ENCODE assay signal across 16 cellular contexts in the genomic region with DNA sequence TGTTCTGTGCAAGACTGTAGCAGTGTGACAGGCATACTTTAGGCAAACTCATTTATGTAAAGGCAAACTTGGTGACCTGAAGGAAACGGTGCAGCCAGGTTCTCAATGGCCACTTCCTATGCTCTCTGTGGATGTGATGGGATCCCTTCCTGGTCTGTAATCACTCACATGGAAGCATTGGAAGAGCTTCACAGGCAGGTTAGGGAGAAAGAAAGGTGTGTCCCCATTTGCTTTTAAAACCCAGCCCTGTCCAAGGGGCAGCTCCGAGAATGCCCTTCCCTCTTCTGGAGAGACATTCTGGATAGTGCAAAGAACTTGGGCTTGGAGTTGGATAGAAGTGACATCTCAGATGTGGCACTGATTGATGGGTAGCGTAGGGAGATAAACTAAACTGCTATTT. TPM values are rescaled to one million over a fixed set of nuclear protein-coding genes. Genes with fewer than 3 reads are reported as not detected.
A peak's percentile ranks its signal among the peaks of the same experiment; 100 is the strongest.
DNase-seq lines count a peak whose midpoint lies in the region; ATAC-seq and TF ChIP-seq lines count a peak whose summit lies in the region.
"Had no signal": no experiment of that assay in that cellular context is flagged by ENCODE, and none has a peak within 500 bp of the region (broad histone marks: within the 10 kb centered on the region; RNA-seq: fewer than 3 reads in every experiment).

No MANE protein-coding gene starts in this region.

- H3F3A ChIP-seq in GM23338 (replicated peaks; ENCODE audit: low read depth), result no peaks in the 10 kb centered on the region

- TF ChIP-seq CTCF in GM23338 (conservative IDR thresholded peaks at IDR 0.05; ENCODE audit: low read depth in 2 of 2) (no peak), GM13977 (IDR thresholded peaks at IDR 0.05; ENCODE audit: extremely low read depth, insufficient read depth, missing control alignments) (no peak)

- H3K27ac Mint-ChIP-seq in GM23338 (no peak overlapping the region), T-helper 17 cell (peak overlapping the region; percentile 67)
- H3K27ac Mint-ChIP-seq in stimulated activated effector memory CD8-positive, alpha-beta T cell treated with anti-CD3 and anti-CD28 coated beads, Interleukin-12 subunit alpha, Interleukin-12 subunit beta, amount 100 ng/mL, for 72 hours, result peak overlapping the region; percentile 13

- peaks cover 10% of the 10 kb centered on the region for H3K4me1 ChIP-seq in GM23338 (ENCODE audit: insufficient read depth)
- H3K4me1 ChIP-seq: A549 had no signal

- H2AFZ ChIP-seq in GM23338, result no peak overlapping the region

- no peak overlapping the region for H3K4me3 ChIP-seq in GM23338
- H3K4me3 ChIP-seq: A549 had no signal

- no peak for TF ChIP-seq POLR2A in GM18505 (IDR thresholded peaks at IDR 0.05; ENCODE audit: borderline replicate concordance, extremely low read depth, insufficient read depth, insufficient read length)

- peak overlapping the region; percentile 52 for H3K4me2 ChIP-seq in GM23338
- H3K4me2 ChIP-seq: A549 had no signal

- in situ Hi-C loops in GM13977 (cut with MboI; ENCODE audit: low pct_unique_long_range_greater_than_20kb, low sequenced_read_pairs, unreplicated experiment), result no loop called here

- ATAC-seq in GM23338, result no peak; the same call in 2 of the 3 replicates
- ATAC-seq in T-helper 17 cell, result no peak
- ATAC-seq in left colon, result peak; percentile 83
- ATAC-seq in stimulated activated effector memory CD8-positive, alpha-beta T cell treated with anti-CD3 and anti-CD28 coated beads, Interleukin-12 subunit alpha, Interleukin-12 subunit beta, amount 100 ng/mL, for 72 hours, result no peak
- ATAC-seq in GM18505 (IDR thresholded peaks at IDR 0.05; ENCODE audit: unreplicated experiment), result no peak
- ATAC-seq: A549 had no signal

- H3K27ac ChIP-seq in GM23338 (ENCODE audit: low read depth), result no peak overlapping the region; the same call in 1 of the 2 replicates
- H3K27ac ChIP-seq: A549, C4-2B had no signal

- DNase-seq in GM23338 (ENCODE audit: low spot score) (no peak), T-helper 17 cell (no peak), left colon (no peak), GM13977 (ENCODE audit: low spot score) (no peak)
- DNase-seq in stimulated activated effector memory CD8-positive, alpha-beta T cell treated with anti-CD3 and anti-CD28 coated beads, Interleukin-12 subunit alpha, Interleukin-12 subunit beta, amount 100 ng/mL, for 72 hours (ENCODE audit: low spot score in 2 of 2), result no peak
- DNase-seq: BE2C; CD4-positive, alpha-beta memory T cell; COR-L47; DMS153; DMS79 treated with DMSO at 0.1 percent for 48 hours; EL; H7; IMR-90 had no signal

- no peaks in the 10 kb centered on the region for H3K9me2 ChIP-seq in GM23338 (ENCODE audit: insufficient read depth)

- H3K36me3 ChIP-seq in GM23338 (ENCODE audit: insufficient read depth), result peaks cover 29% of the 10 kb centered on the region

- H3K36me3 Mint-ChIP-seq in GM23338 (ENCODE audit: low read depth) (peaks cover 57% of the 10 kb centered on the region), T-helper 17 cell (ENCODE audit: low read depth) (peaks cover 14% of the 10 kb centered on the region)
- peaks cover 54% of the 10 kb centered on the region for H3K36me3 Mint-ChIP-seq in stimulated activated effector memory CD8-positive, alpha-beta T cell treated with anti-CD3 and anti-CD28 coated beads, Interleukin-12 subunit alpha, Interleukin-12 subunit beta, amount 100 ng/mL, for 72 hours

- intact Hi-C loops in left colon (cut with DNase I, micrococcal nuclease), result no loop called here

- no peaks in the 10 kb centered on the region for H3K9me3 Mint-ChIP-seq in GM23338
- H3K9me3 Mint-ChIP-seq in stimulated activated effector memory CD8-positive, alpha-beta T cell treated with anti-CD3 and anti-CD28 coated beads, Interleukin-12 subunit alpha, Interleukin-12 subunit beta, amount 100 ng/mL, for 72 hours, result no peaks in the 10 kb centered on the region
- H3K9me3 Mint-ChIP-seq: CD4-positive, alpha-beta memory T cell had no signal

- peaks cover 18% of the 10 kb centered on the region for H3K4me1 Mint-ChIP-seq in GM23338
- H3K4me1 Mint-ChIP-seq in T-helper 17 cell, result peaks cover 24% of the 10 kb centered on the region
- H3K4me1 Mint-ChIP-seq in stimulated activated effector memory CD8-positive, alpha-beta T cell treated with anti-CD3 and anti-CD28 coated beads, Interleukin-12 subunit alpha, Interleukin-12 subunit beta, amount 100 ng/mL, for 72 hours, result peaks cover 25% of the 10 kb centered on the region

- H3K79me2 ChIP-seq in GM23338 (replicated peaks; ENCODE audit: insufficient read depth), result no peaks in the 10 kb centered on the region

- H3K27me3 Mint-ChIP-seq in GM23338 (ENCODE audit: insufficient read depth, low read depth, poor library complexity), result peaks cover 1% of the 10 kb centered on the region
- no peaks in the 10 kb centered on the region for H3K27me3 Mint-ChIP-seq in T-helper 17 cell
- H3K27me3 Mint-ChIP-seq: CD4-positive, alpha-beta memory T cell had no signal

- H3K9me3 ChIP-seq in T-helper 17 cell (ENCODE audit: control insufficient read depth, low read length, poor library complexity, severe bottlenecking), result no peaks in the 10 kb centered on the region
- H3K9me3 ChIP-seq: A549, BE2C had no signal

- peaks cover 15% of the 10 kb centered on the region for H4K20me1 ChIP-seq in GM23338 (replicated peaks; ENCODE audit: insufficient read depth)

- H3K4me3 Mint-ChIP-seq in GM23338 (no peak overlapping the region), T-helper 17 cell (no peak overlapping the region)
- H3K4me3 Mint-ChIP-seq in stimulated activated effector memory CD8-positive, alpha-beta T cell treated with anti-CD3 and anti-CD28 coated beads, Interleukin-12 subunit alpha, Interleukin-12 subunit beta, amount 100 ng/mL, for 72 hours, result no peak overlapping the region
- H3K4me3 Mint-ChIP-seq: CD4-positive, alpha-beta memory T cell had no signal

- no peaks in the 10 kb centered on the region for H3K27me3 ChIP-seq in GM23338 (ENCODE audit: insufficient read depth)
- H3K27me3 ChIP-seq: BE2C had no signal

TF ChIP-seq in GM23338, 12 proteins besides CTCF, POLR2A, EP300 and RAD21:
- TF ChIP-seq EZH2phosphoT487 (IDR thresholded peaks at IDR 0.05; ENCODE audit: unreplicated experiment) (no peak), STAT1 (IDR thresholded peaks at IDR 0.05; ENCODE audit: unreplicated experiment) (no peak), JUNB (IDR thresholded peaks at IDR 0.05; ENCODE audit: unreplicated experiment) (no peak), CREB1 (CRISPR knock-in tag; IDR thresholded peaks at IDR 0.05; ENCODE audit: low read depth) (no peak)

RNA-seq across cellular contexts. Expression of a gene that starts 28.1 kb away (rescaled TPM):
- 43.1 and 44.3 TPM in 2 replicates for total RNA-seq in GM23338 (2014; rRNA removed; shearing (Covaris generic))
- polyA plus RNA-seq in GM23338 (2016; fragmentation: Nextera tagmentation; extraction: Ambion mirVana), result 33.8 and 39.9 TPM in 2 replicates
- 10 to 100 TPM; 19.8 to 24.0 TPM for total RNA-seq in T-helper 17 cell
- total RNA-seq in left colon, result 10 to 100 TPM; 17.4 to 22.5 TPM
